In genomic region chr6:67952121-67952520, GRCh38 we compare ENCODE assay signal across 24 cellular contexts.
A peak's percentile ranks its signal among the peaks of the same experiment; 100 is the strongest.
DNase-seq lines count a peak whose midpoint lies in the region; TF ChIP-seq lines count a peak whose summit lies in the region.
"Had no signal": no experiment of that assay in that cellular context is flagged by ENCODE, and none has a peak within 500 bp of the region (broad histone marks: within the 10 kb centered on the region; RNA-seq: fewer than 3 reads in every experiment).

No MANE protein-coding gene starts in this region.

- H3K27me3 ChIP-seq in mammary epithelial cell (ENCODE audit: insufficient read depth, low read length) (no peaks in the 10 kb centered on the region), left ventricle myocardium inferior (ENCODE audit: low read depth) (no peaks in the 10 kb centered on the region)
- H3K27me3 ChIP-seq: upper lobe of left lung had no signal

- H3K4me1 ChIP-seq in mammary epithelial cell (ENCODE audit: insufficient read depth, low read length) (no peaks in the 10 kb centered on the region), left ventricle myocardium inferior (no peaks in the 10 kb centered on the region)
- H3K4me1 ChIP-seq: prostate gland, upper lobe of left lung had no signal

- dilution Hi-C loops in mammary epithelial cell (cut with HindIII; ENCODE audit: low sequenced_read_pairs), result no loop called here

- H3K9me3 Mint-ChIP-seq in MCF 10A (ENCODE audit: unreplicated experiment), result peaks cover 28% of the 10 kb centered on the region

- no peak overlapping the region for H3K9ac ChIP-seq in mammary epithelial cell (ENCODE audit: insufficient read depth, low read length)

- H4K20me1 ChIP-seq in mammary epithelial cell (ENCODE audit: insufficient read depth, low read length), result no peaks in the 10 kb centered on the region

- H2AFZ ChIP-seq in mammary epithelial cell (ENCODE audit: low read depth, low read length), result no peak overlapping the region

- peak; percentile 13 for DNase-seq in MCF 10A (ENCODE audit: unreplicated experiment)
- DNase-seq in mammary epithelial cell, result no peak
- peak; percentile 2 for DNase-seq in astrocyte of the hippocampus (ENCODE audit: low read depth, low spot score)
- DNase-seq in fibroblast of pulmonary artery (ENCODE audit: low read depth), result peak; percentile 52
- no peak for DNase-seq in DMS114 treated with DMSO at 0.1 percent for 48 hours (lab: John Stamatoyannopoulos, UW; ENCODE audit: unreplicated experiment)
- DNase-seq in lower leg skin (ENCODE audit: low spot score in 2 of 2), result no peak
- DNase-seq in left ventricle myocardium inferior, result no peak
- DNase-seq in NCI-H2171 treated with DMSO at 0.1 percent for 48 hours (lab: John Stamatoyannopoulos, UW), result no peak
- DNase-seq: activated CD4-positive, alpha-beta T cell treated with anti-CD3 and anti-CD28 coated beads, Interleukin-2, amount 10 ng/mL, durations not matched to agents 24 days and 14 days; activated naive CD4-positive, alpha-beta T cell; activated T-cell treated with anti-CD3 and anti-CD28 coated beads, Interleukin-2, amount 50 U/mL, for 48 hours; cerebellar nuclear complex; GF-D8; kidney glomerular epithelial cell; NCI-H187; small intestine; stimulated activated CD4-positive, alpha-beta T cell treated with anti-CD3 and anti-CD28 coated beads, Interleukin-2, amount 100 ng/mL, for 24 hours; T-helper 9 cell; upper lobe of left lung; WERI-Rb-1 had no signal

- TF ChIP-seq POLR2A in lower leg skin (IDR thresholded peaks at IDR 0.05), result no peak

- no peak overlapping the region for H3K4me3 ChIP-seq in mammary epithelial cell (replicated peaks in 1 of 3; ENCODE audit: insufficient read depth in 1 of 3, low read depth in 2 of 3, low read length in 3 of 3)
- no peak overlapping the region for H3K4me3 ChIP-seq in fibroblast of pulmonary artery (replicated peaks; ENCODE audit: low read depth, low read length)
- no peak overlapping the region for H3K4me3 ChIP-seq in lower leg skin (ENCODE audit: low read depth, poor library complexity, severe bottlenecking)
- H3K4me3 ChIP-seq in left ventricle myocardium inferior, result no peak overlapping the region
- H3K4me3 ChIP-seq: prostate gland, upper lobe of left lung had no signal

- peaks cover 19% of the 10 kb centered on the region for H3K9me3 ChIP-seq in mammary epithelial cell (replicated peaks; ENCODE audit: insufficient read depth, low read length)
- peaks cover 35% of the 10 kb centered on the region for H3K9me3 ChIP-seq in left ventricle myocardium inferior (replicated peaks)
- H3K9me3 ChIP-seq: prostate gland had no signal

- no peak overlapping the region for H3K4me3 Mint-ChIP-seq in MCF 10A (ENCODE audit: unreplicated experiment)
- H3K4me3 Mint-ChIP-seq: activated CD4-positive, alpha-beta T cell treated with anti-CD3 and anti-CD28 coated beads, Interleukin-2, amount 10 ng/mL, durations not matched to agents 24 days and 14 days; B cell; memory B cell had no signal

- H3K27ac ChIP-seq in mammary epithelial cell (ENCODE audit: insufficient read depth, low read depth, low read length), result no peak overlapping the region
- H3K27ac ChIP-seq in left ventricle myocardium inferior (replicated peaks), result no peak overlapping the region
- H3K27ac ChIP-seq: 22Rv1, prostate gland, upper lobe of left lung, WERI-Rb-1 had no signal

- in situ Hi-C loops in mammary epithelial cell (cut with MboI; ENCODE audit: low sequenced_read_pairs in 2 of 2), result no loop called here

- 63% methylated on average over 1 of the region's 1 CpG for WGBS in mammary epithelial cell (ENCODE audit: low coverage, missing lambda C conversion rate)
- WGBS in lower leg skin, 2 donors, result 19 to 29% methylated on average over 1 of the region's 1 CpG

- intact Hi-C loops in MCF 10A (cut with micrococcal nuclease) (no loop called here), mammary epithelial cell (cut with micrococcal nuclease) (no loop called here), lower leg skin (cut with DNase I; ENCODE audit: low total_unique reads) (no loop called here), left ventricle myocardium inferior (cut with micrococcal nuclease) (no loop called here)

- BruUV-seq in MCF 10A (replicated peaks; lab: Mats Ljungman, UMichigan) (no TSS peak), mammary epithelial cell (replicated peaks; lab: Mats Ljungman, UMichigan) (no TSS peak)

- no peaks in the 10 kb centered on the region for H3K79me2 ChIP-seq in mammary epithelial cell (ENCODE audit: insufficient read depth, low read length)

- no peaks in the 10 kb centered on the region for H3K36me3 Mint-ChIP-seq in MCF 10A (ENCODE audit: insufficient read depth, unreplicated experiment)

- H3K4me2 ChIP-seq in mammary epithelial cell (ENCODE audit: insufficient read depth, low read depth, low read length), result no peak overlapping the region

- H3K27ac Mint-ChIP-seq in MCF 10A (ENCODE audit: low read depth, unreplicated experiment), result peak overlapping the region; percentile 91
- H3K27ac Mint-ChIP-seq: activated CD4-positive, alpha-beta T cell treated with anti-CD3 and anti-CD28 coated beads, Interleukin-2, amount 10 ng/mL, durations not matched to agents 24 days and 14 days; B cell; memory B cell had no signal

- H3K36me3 ChIP-seq in mammary epithelial cell (ENCODE audit: insufficient read depth, low read length), result no peaks in the 10 kb centered on the region
- H3K36me3 ChIP-seq in left ventricle myocardium inferior, result no peaks in the 10 kb centered on the region
- H3K36me3 ChIP-seq: prostate gland, upper lobe of left lung, WERI-Rb-1 had no signal

- peaks cover 8% of the 10 kb centered on the region for H3K4me1 Mint-ChIP-seq in MCF 10A (ENCODE audit: insufficient read depth, unreplicated experiment)
- H3K4me1 Mint-ChIP-seq: activated CD4-positive, alpha-beta T cell treated with anti-CD3 and anti-CD28 coated beads, Interleukin-2, amount 10 ng/mL, durations not matched to agents 24 days and 14 days; B cell; memory B cell had no signal

- POLR2A ChIA-PET in MCF 10A (lab: Yijun Ruan, JAX), result interaction anchor here (0.6 to 0.8 kb wide), 2 partner anchors 11 to 20 kb away, joined by 3 to 4 read pairs; no protein-coding TSS in a partner anchor

- H3K27me3 Mint-ChIP-seq in MCF 10A (ENCODE audit: insufficient read depth, unreplicated experiment), result no peaks in the 10 kb centered on the region
- H3K27me3 Mint-ChIP-seq: activated CD4-positive, alpha-beta T cell treated with anti-CD3 and anti-CD28 coated beads, Interleukin-2, amount 10 ng/mL, durations not matched to agents 24 days and 14 days; B cell; memory B cell had no signal

- TF ChIP-seq CTCF in MCF 10A (IDR thresholded peaks at IDR 0.05; ENCODE audit: unreplicated experiment), result no peak
- no peak for TF ChIP-seq CTCF in mammary epithelial cell (conservative IDR thresholded peaks at IDR 0.05 in 1 of 2, IDR thresholded peaks at IDR 0.05 in 1 of 2; ENCODE audit: extremely low read depth in 1 of 2, insufficient read depth in 1 of 2, low read depth in 1 of 2, low read length in 2 of 2)
- TF ChIP-seq CTCF in fibroblast of pulmonary artery (IDR thresholded peaks at IDR 0.05; ENCODE audit: low read length, missing control alignments), result no peak
- no peak for TF ChIP-seq CTCF in lower leg skin (IDR thresholded peaks at IDR 0.05)
- TF ChIP-seq CTCF in left ventricle myocardium inferior (IDR thresholded peaks at IDR 0.05; ENCODE audit: borderline replicate concordance), result no peak

- CTCF ChIA-PET in MCF 10A (lab: Yijun Ruan, JAX) (interaction anchor here (0.6 to 1.2 kb wide), 2 partner anchors 13 to 277 kb away, joined by 4 to 6 read pairs; no protein-coding TSS in a partner anchor), mammary epithelial cell (lab: Charles Lee; ENCODE audit: low non-redundant PET) (no interaction called here)

Comparison
In these comparisons a context has a peak if more than half of its experiments do, and no peak if none do; other contexts are left out.
1. DNase-seq: peak in MCF 10A (single experiment), astrocyte of the hippocampus (single experiment) and fibroblast of pulmonary artery (single experiment); none in mammary epithelial cell (single experiment), DMS114 treated with DMSO at 0.1 percent for 48 hours (single experiment), lower leg skin (0 of 2), left ventricle myocardium inferior (single experiment) and NCI-H2171 treated with DMSO at 0.1 percent for 48 hours (single experiment).